In genomic region chr22:39528681-39529486, GRCh38 we compare ENCODE assay signal across 8 cellular contexts. TPM values are rescaled to one million over a fixed set of nuclear protein-coding genes. Genes with fewer than 3 reads are reported as not detected.
DNase-seq lines count a peak whose midpoint lies in the region; TF ChIP-seq lines count a peak whose summit lies in the region.

No MANE protein-coding gene starts in this region.

- DNase-seq in AG08395 (ENCODE audit: low spot score) = peak; percentile 85
- DNase-seq in MV-4-11 (lab: John Stamatoyannopoulos, UW) = peak; percentile 85
- peak; percentile 90 for DNase-seq in SK-N-DZ (ENCODE audit: low spot score)
- peak; percentile 91 for DNase-seq in activated naive CD4-positive, alpha-beta T cell treated with Interleukin-2 at 50 U/mL for 16 hours
- DNase-seq in foreskin melanocyte = peak; percentile 78
- DNase-seq in occipital lobe (lab: John Stamatoyannopoulos, UW) = peak; percentile 85

- H3K27me3 ChIP-seq in subcutaneous abdominal adipose tissue (ENCODE audit: control insufficient read depth in 5 of 5, insufficient read depth in 4 of 5, low read length in 5 of 5) = no peaks in the 10 kb centered on the region

- peaks cover 0 to 49% (median 30%) of the 10 kb centered on the region in 5 donors for H3K36me3 ChIP-seq in subcutaneous abdominal adipose tissue (ENCODE audit: control insufficient read depth in 5 of 5, insufficient read depth in 5 of 5, low read length in 5 of 5)

- H3K27ac ChIP-seq in subcutaneous abdominal adipose tissue (ENCODE audit: low read depth, low read length) = peak overlapping the region; percentile 30

- peak overlapping the region in 3 of 5 donors; percentile 11 to 31 (median 21) for H3K9ac ChIP-seq in subcutaneous abdominal adipose tissue (ENCODE audit: low read length in 5 of 5)

- H3K4me3 ChIP-seq in subcutaneous abdominal adipose tissue (ENCODE audit: low read depth in 1 of 5, low read length in 5 of 5) = peak overlapping the region; percentile 11 to 49 (median 32)

- H3K9me3 ChIP-seq in subcutaneous abdominal adipose tissue (ENCODE audit: control insufficient read depth in 5 of 5, low read length in 5 of 5) = no peaks in the 10 kb centered on the region

- peaks cover 22 to 86% (median 72%) of the 10 kb centered on the region in 5 donors for H3K4me1 ChIP-seq in subcutaneous abdominal adipose tissue (ENCODE audit: control insufficient read depth in 5 of 5, insufficient read depth in 5 of 5, low read length in 5 of 5)

- TF ChIP-seq POLR2A in GM19193 (IDR thresholded peaks at IDR 0.05; ENCODE audit: extremely low read depth, insufficient read depth, insufficient read length) = peak; percentile 31

RNA-seq across cellular contexts. Expression of gene RPS19BP1, which starts 3.7 kb away (rescaled TPM):
- 151 and 169 TPM in 2 replicates for polyA plus RNA-seq in SK-N-DZ (2014; cell fraction: cytosol; rRNA removed)
- polyA plus RNA-seq in SK-N-DZ (2014; cell fraction: nucleus; rRNA removed) = 143 and 168 TPM in 2 replicates
- 18.9 TPM for total RNA-seq in occipital lobe

RNA-seq across cellular contexts. Expression of gene ATF4, which starts 8.5 kb away (rescaled TPM):
- polyA plus RNA-seq in SK-N-DZ (2014; cell fraction: cytosol; rRNA removed) = 496 and 507 TPM in 2 replicates
- polyA plus RNA-seq in SK-N-DZ (2014; cell fraction: nucleus; rRNA removed) = 518 and 549 TPM in 2 replicates
- 90.3 TPM for total RNA-seq in occipital lobe

RNA-seq across cellular contexts. Expression of gene MIEF1, which starts 26.8 kb away (rescaled TPM):
- polyA plus RNA-seq in SK-N-DZ (2014; cell fraction: cytosol; rRNA removed) = 30.9 and 38.7 TPM in 2 replicates
- 13.4 and 15.8 TPM in 2 replicates for polyA plus RNA-seq in SK-N-DZ (2014; cell fraction: nucleus; rRNA removed)
- total RNA-seq in occipital lobe = 16.1 TPM

RNA-seq across cellular contexts. Expression of gene CACNA1I, which starts 41.7 kb away (rescaled TPM):
- not detected in 2 replicates for polyA plus RNA-seq in SK-N-DZ (2014; cell fraction: cytosol; rRNA removed)
- polyA plus RNA-seq in SK-N-DZ (2014; cell fraction: nucleus; rRNA removed) = not detected in 2 replicates
- 6.7 TPM for total RNA-seq in occipital lobe

Comparison
In these comparisons a context has a peak if more than half of its experiments do, and no peak if none do; other contexts are left out.
1. Peak in every context shown above with its lines: DNase-seq, H3K4me3 ChIP-seq and H3K27ac ChIP-seq.